In the genomic region with DNA sequence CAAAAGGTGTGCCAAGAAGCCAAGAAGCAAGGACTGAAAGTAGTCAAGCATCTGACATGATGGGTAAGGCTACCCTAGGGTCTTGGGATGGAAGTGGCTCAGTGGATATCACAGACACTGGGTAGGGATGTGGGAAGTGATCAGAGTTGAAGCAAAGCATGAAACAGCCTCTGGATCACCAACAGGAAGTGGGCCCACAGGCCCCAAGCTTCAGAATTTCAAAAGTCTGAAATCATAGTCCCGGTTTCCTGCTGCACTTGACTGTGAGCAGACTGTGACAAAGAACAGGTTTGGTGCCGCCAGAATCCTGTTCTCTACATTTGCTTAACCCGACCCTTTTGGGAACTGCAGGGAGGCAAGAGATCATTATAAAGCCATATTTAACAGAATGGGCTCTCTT, we compare ENCODE assay signal across 11 cellular contexts. TPM values are rescaled to one million over a fixed set of nuclear protein-coding genes. Genes with fewer than 3 reads are reported as not detected.
DNase-seq lines count a peak whose midpoint lies in the region; ATAC-seq and TF ChIP-seq lines count a peak whose summit lies in the region.
"Had no signal": no experiment of that assay in that cellular context is flagged by ENCODE, and none has a peak within 500 bp of the region (broad histone marks: within the 10 kb centered on the region; RNA-seq: fewer than 3 reads in every experiment).

No MANE protein-coding gene starts in this region.

- no peaks in the 10 kb centered on the region for H3K27me3 Mint-ChIP-seq in activated naive CD8-positive, alpha-beta T cell treated with anti-CD3 and anti-CD28 coated beads, Interleukin-2, amount 50 U/mL, for 24 hours

- peaks cover 69% of the 10 kb centered on the region for H3K36me3 Mint-ChIP-seq in activated naive CD8-positive, alpha-beta T cell treated with anti-CD3 and anti-CD28 coated beads, Interleukin-2, amount 50 U/mL, for 24 hours (ENCODE audit: low read depth)

- H3K4me3 Mint-ChIP-seq in activated naive CD8-positive, alpha-beta T cell treated with anti-CD3 and anti-CD28 coated beads, Interleukin-2, amount 50 U/mL, for 24 hours, result no peak overlapping the region
- H3K4me3 Mint-ChIP-seq: nephron progenitor cell had no signal

- peak; percentile 34 for ATAC-seq in activated naive CD8-positive, alpha-beta T cell treated with anti-CD3 and anti-CD28 coated beads, Interleukin-2, amount 50 U/mL, for 24 hours
- ATAC-seq in GM19467 (IDR thresholded peaks at IDR 0.05; ENCODE audit: unreplicated experiment) (no peak), GM19324 (IDR thresholded peaks at IDR 0.05; ENCODE audit: low FRiP score, unreplicated experiment) (no peak)

- 11 to 32% (median 16%) methylated on average over 3 of the region's 3 CpGs for WGBS in spleen, 5 donors

- peak overlapping the region; percentile 23 to 85 (median 71) for H3K27ac ChIP-seq in spleen
- H3K27ac ChIP-seq: PC-9 had no signal

- H3K27ac Mint-ChIP-seq in activated naive CD8-positive, alpha-beta T cell treated with anti-CD3 and anti-CD28 coated beads, Interleukin-2, amount 50 U/mL, for 24 hours, result peak overlapping the region; percentile 96
- H3K27ac Mint-ChIP-seq: nephron progenitor cell had no signal

- H3K4me1 ChIP-seq in spleen, result peaks cover 9 to 44% (median 16%) of the 10 kb centered on the region in 6 donors

- peaks cover 0 to 96% (median 63%) of the 10 kb centered on the region in 6 donors for H3K36me3 ChIP-seq in spleen

- TF ChIP-seq CTCF in spleen (IDR thresholded peaks at IDR 0.05 in 8 of 11, conservative IDR thresholded peaks at IDR 0.05 in 3 of 11), result no peak

- no peaks in the 10 kb centered on the region for H3K27me3 ChIP-seq in spleen (replicated peaks in 1 of 7)

- DNase-seq in SIG-M5 treated with dmso at 0.1 percent for 504 hours (lab: John Stamatoyannopoulos, UW; ENCODE audit: unreplicated experiment) (peak; percentile 40), SIG-M5 (lab: John Stamatoyannopoulos, UW) (no peak), HT1080 (ENCODE audit: low read depth) (peak; percentile 34), spleen (no peak), NCI-H82 treated with DMSO at 0.1 percent for 48 hours (lab: John Stamatoyannopoulos, UW; ENCODE audit: unreplicated experiment) (no peak)
- no peak for DNase-seq in activated naive CD8-positive, alpha-beta T cell treated with anti-CD3 and anti-CD28 coated beads, Interleukin-2, amount 50 U/mL, for 24 hours
- DNase-seq: NCI-H1694 treated with DMSO at 0.1 percent for 48 hours, nephron progenitor cell had no signal

- H3K4me3 ChIP-seq in spleen, result no peak overlapping the region
- H3K4me3 ChIP-seq: PC-9 had no signal

- TF ChIP-seq POLR2A in spleen (IDR thresholded peaks at IDR 0.05), result no peak

- H3K4me1 Mint-ChIP-seq in activated naive CD8-positive, alpha-beta T cell treated with anti-CD3 and anti-CD28 coated beads, Interleukin-2, amount 50 U/mL, for 24 hours, result peaks cover 38% of the 10 kb centered on the region
- H3K4me1 Mint-ChIP-seq: nephron progenitor cell had no signal

- H3K9me3 Mint-ChIP-seq in activated naive CD8-positive, alpha-beta T cell treated with anti-CD3 and anti-CD28 coated beads, Interleukin-2, amount 50 U/mL, for 24 hours, result peaks cover 7% of the 10 kb centered on the region

- H3K9me3 ChIP-seq in spleen, result peaks cover 0 to 26% (median 13%) of the 10 kb centered on the region in 8 donors

- intact Hi-C loops in spleen (cut with DNase I; ENCODE audit: low total_unique reads), result loop anchor here (10.0 kb wide), 1 partner anchor 49 kb away; no protein-coding TSS in a partner anchor

RNA-seq across cellular contexts. Expression of a gene that starts 57.4 kb away (rescaled TPM):
- 60.3 and 71.5 TPM in 2 replicates for total RNA-seq in HT1080 (2014; rRNA removed; shearing (Covaris generic))
- 107 and 111 TPM in 2 replicates for polyA plus RNA-seq in HT1080 (2015; cell fraction: cytosol; rRNA removed)
- polyA plus RNA-seq in HT1080 (2015; cell fraction: nucleus; rRNA removed), result 119 and 123 TPM in 2 replicates
- 100 to 1,000 TPM; 202 to 327 (median 270) TPM for total RNA-seq in spleen
- polyA plus RNA-seq in spleen, result 100 to 1,000 TPM in 2 of 3 donors, 10 to 100 TPM in 1; 97.5 to 120 (median 118) TPM

Comparison
In these comparisons a context has a peak if more than half of its experiments do, and no peak if none do; other contexts are left out.
1. DNase-seq: peak in SIG-M5 treated with dmso at 0.1 percent for 504 hours (single experiment) and HT1080 (single experiment); none in SIG-M5 (single experiment), activated naive CD8-positive, alpha-beta T cell treated with anti-CD3 and anti-CD28 coated beads, Interleukin-2, amount 50 U/mL, for 24 hours (single experiment), spleen (single experiment) and NCI-H82 treated with DMSO at 0.1 percent for 48 hours (single experiment).